7 cellular contexts compared by ENCODE assay signal in the genomic region with DNA sequence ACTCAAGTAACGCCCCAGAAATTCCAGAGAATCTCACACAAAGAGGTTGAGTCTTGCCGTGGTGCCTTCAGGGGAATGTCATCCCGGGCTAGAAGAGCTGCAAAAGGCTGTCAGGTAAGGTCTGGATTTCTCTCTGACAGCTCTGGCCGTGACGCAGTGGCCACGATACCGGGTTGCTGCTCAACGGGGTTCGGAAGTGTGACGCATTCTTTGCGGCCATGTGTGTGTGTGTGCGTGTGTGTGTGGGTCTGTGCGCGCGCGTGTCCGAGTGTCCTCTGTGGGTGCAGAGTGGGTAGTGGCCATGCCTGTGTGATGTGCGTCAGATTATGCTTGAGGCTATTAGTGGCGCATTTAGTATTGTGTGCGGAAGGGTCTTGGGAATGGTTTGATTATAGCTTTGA. TPM values are rescaled to one million over a fixed set of nuclear protein-coding genes. Genes with fewer than 3 reads are reported as not detected.
DNase-seq lines count a peak whose midpoint lies in the region; ATAC-seq and TF ChIP-seq lines count a peak whose summit lies in the region.

No MANE protein-coding gene starts in this region.

- H3K27ac Mint-ChIP-seq in T-cell = peak overlapping the region; percentile 94 to 99

- H3K4me1 ChIP-seq in ascending aorta = peaks cover 0 to 3% of the 10 kb centered on the region in 2 donors

- POLR2A ChIA-PET in T-cell (lab: Charles Lee) = interaction anchor here (0.6 to 1.8 kb wide), 13 partner anchors 12 to 744 kb away, joined by 3 to 9 read pairs (median 4); partner anchors contain the start of genes ZNF345 (in 1 of the 2), ZNF527 (in 1 of the 2), ZNF569 (in 1 of the 2) and ZNF570 (in 1 of the 2)

- H3K4me3 Mint-ChIP-seq in T-cell = peak overlapping the region; percentile 91 to 99 (median 98)

- H3K36me3 ChIP-seq in ascending aorta = peaks cover 21 to 23% of the 10 kb centered on the region in 2 donors

- peaks cover 10 to 24% (median 13%) of the 10 kb centered on the region in 3 donors for H3K9me3 Mint-ChIP-seq in T-cell

- peak; percentile 42 for ATAC-seq in GM18907 (IDR thresholded peaks at IDR 0.05; ENCODE audit: unreplicated experiment)
- peak; percentile 32 for ATAC-seq in HG03097 (IDR thresholded peaks at IDR 0.05; ENCODE audit: low FRiP score, unreplicated experiment)
- peak; percentile 43 to 50 (median 47) for ATAC-seq in T-cell (replicated peaks in 1 of 4)

- peak in 32 of 34 experiments; percentile 42 to 75 (median 60) for DNase-seq in T-cell
- DNase-seq in ascending aorta (ENCODE audit: low spot score in 2 of 2) = peak; percentile 62 to 88
- DNase-seq in stimulated activated CD4-positive, alpha-beta T cell treated with anti-CD3 and anti-CD28 coated beads, Interleukin-12 subunit alpha, Interleukin-12 subunit beta, amount 100 ng/mL, for 24 hours (ENCODE audit: low read depth in 2 of 2) = peak; percentile 24 to 47
- DNase-seq in NCI-H1694 (lab: John Stamatoyannopoulos, UW) = no peak

- peaks cover 54% of the 10 kb centered on the region for H3K36me3 Mint-ChIP-seq in T-cell

- intact Hi-C loops in ascending aorta (cut with DNase I) = loop anchor here (1.0 to 5.0 kb wide), 7 partner anchors 60 to 1067 kb away; partner anchors contain the start of genes ZFP30, ZNF260, ZNF345 and ZNF567

- CTCF ChIA-PET in T-cell (lab: Charles Lee) = interaction anchor here in 1 of 2 donors (0.8 to 1.3 kb wide), 5 partner anchors 88 to 745 kb away, joined by 3 to 9 read pairs (median 3); partner anchors contain the start of genes ZNF569, ZNF573 and ZNF793

- no peaks in the 10 kb centered on the region for H3K27me3 Mint-ChIP-seq in T-cell

- peaks cover 0 to 44% of the 10 kb centered on the region in 2 donors for H3K9me3 ChIP-seq in ascending aorta
- peaks cover under 1% of the 10 kb centered on the region for H3K9me3 ChIP-seq in iPS-18c (ENCODE audit: control insufficient read depth, insufficient read depth, low read length)

- H3K27me3 ChIP-seq in ascending aorta = no peaks in the 10 kb centered on the region

- H3K27ac ChIP-seq in ascending aorta = peak overlapping the region; percentile 82 to 92

- no peak for TF ChIP-seq CTCF in ascending aorta (IDR thresholded peaks at IDR 0.05)

- H3K4me1 Mint-ChIP-seq in T-cell = peaks cover 37 to 45% (median 41%) of the 10 kb centered on the region in 3 donors

- H3K4me3 ChIP-seq in ascending aorta (peak overlapping the region; percentile 71 to 82), iPS-18c (ENCODE audit: insufficient read depth, low read depth, low read length) (peak overlapping the region; percentile 88)

RNA-seq across cellular contexts. Expression of gene ZNF540, which starts 0.3 kb away (rescaled TPM):
- 10 to 100 TPM; 11.7 to 14.7 (median 13.8) TPM for total RNA-seq in T-cell
- total RNA-seq in ascending aorta = not detected

RNA-seq across cellular contexts. Expression of gene ZNF571, which starts 0.4 kb away (rescaled TPM):
- total RNA-seq in T-cell = 10 to 100 TPM in 3 of 5 donors, 1 to 10 TPM in 2; 6.4 to 16.4 (median 10.1) TPM
- total RNA-seq in ascending aorta = 0.11 TPM

Comparison
In these comparisons a context has a peak if more than half of its experiments do, and no peak if none do; other contexts are left out.
1. RNA of gene ZNF540, which starts 0.3 kb away (total RNA-seq): 11.7 to 14.7 TPM in T-cell; not detected in ascending aorta (single experiment); every median in the first group is over 10 times any median in the second.
2. Peak in every context shown above with its lines, with median percentiles within 50 percentile points of each other: ATAC-seq.